ENCODE assay signal across 8 cellular contexts in genomic region chr6:36386495-36387439, GRCh38. TPM values are rescaled to one million over a fixed set of nuclear protein-coding genes. Genes with fewer than 3 reads are reported as not detected.
DNase-seq lines count a peak whose midpoint lies in the region; ATAC-seq, FAIRE-seq and TF ChIP-seq lines count a peak whose summit lies in the region.

No MANE protein-coding gene starts in this region.

- ATAC-seq in GM19328 (IDR thresholded peaks at IDR 0.05; ENCODE audit: unreplicated experiment) = no peak

- intact Hi-C loops in mammary epithelial cell (cut with micrococcal nuclease) = loop anchor here (2.0 kb wide), 1 partner anchor 36 kb away; no protein-coding TSS in a partner anchor

- no peak for DNase-seq in GM12891 (ENCODE audit: insufficient read length, low spot score)
- peak; percentile 22 for DNase-seq in RPMI8226
- peak; percentile 68 for DNase-seq in mammary epithelial cell
- peak; percentile 21 for DNase-seq in inferior parietal cortex (ENCODE audit: extremely low spot score)
- DNase-seq in small intestine = peak; percentile 79
- DNase-seq in occipital lobe (lab: John Stamatoyannopoulos, UW) = no peak

- no peaks in the 10 kb centered on the region for H3K79me2 ChIP-seq in ACC112 (ENCODE audit: control insufficient read depth, insufficient read depth, low read length, unreplicated experiment)
- no peaks in the 10 kb centered on the region for H3K79me2 ChIP-seq in mammary epithelial cell (ENCODE audit: insufficient read depth, low read length)

- WGBS in mammary epithelial cell (ENCODE audit: low coverage, missing lambda C conversion rate) = 4% methylated on average over 26 of the region's 33 CpGs
- 1 to 2% (median 1%) methylated on average over 33 of the region's 33 CpGs for WGBS in small intestine, 3 donors

- CTCF ChIA-PET in mammary epithelial cell (lab: Charles Lee; ENCODE audit: low non-redundant PET) = interaction anchor here (0.7 kb wide), 1 partner anchor 17 kb away, joined by 5 read pairs; no protein-coding TSS in a partner anchor

- H3K4me1 ChIP-seq in ACC112 (ENCODE audit: control insufficient read depth, insufficient read depth, low read length, unreplicated experiment) (peaks cover 10% of the 10 kb centered on the region), mammary epithelial cell (ENCODE audit: insufficient read depth, low read length) (peaks cover 11% of the 10 kb centered on the region), small intestine (ENCODE audit: control insufficient read depth in 2 of 2, insufficient read depth in 1 of 2, low read depth in 1 of 2, low read length in 1 of 2) (no peaks in the 10 kb centered on the region)

- H3K27me3 ChIP-seq in ACC112 (ENCODE audit: insufficient read depth, low read length) = no peaks in the 10 kb centered on the region
- no peaks in the 10 kb centered on the region for H3K27me3 ChIP-seq in mammary epithelial cell (ENCODE audit: insufficient read depth, low read length)
- no peaks in the 10 kb centered on the region for H3K27me3 ChIP-seq in small intestine (ENCODE audit: control insufficient read depth in 2 of 2, insufficient read depth in 2 of 2, low read length in 2 of 2)

- peak overlapping the region; percentile 74 for H3K27ac ChIP-seq in ACC112 (ENCODE audit: low read depth, low read length)
- no peak overlapping the region for H3K27ac ChIP-seq in mammary epithelial cell (ENCODE audit: insufficient read depth, low read depth, low read length)
- H3K27ac ChIP-seq in small intestine (ENCODE audit: low read depth in 1 of 2, low read length in 1 of 2) = peak overlapping the region; percentile 87 to 88

- no peaks in the 10 kb centered on the region for H4K20me1 ChIP-seq in mammary epithelial cell (ENCODE audit: insufficient read depth, low read length)

- FAIRE-seq in GM12891 (lab: Jason Lieb, UNC) (peak; percentile 67), small intestine (lab: Jason Lieb, UNC) (no peak)

- TF ChIP-seq POLR2A in GM12891 (IDR thresholded peaks at IDR 0.05; ENCODE audit: low read depth, low read length) = no peak

- H3K36me3 ChIP-seq in ACC112 (ENCODE audit: insufficient read depth, low read length) = no peaks in the 10 kb centered on the region
- H3K36me3 ChIP-seq in mammary epithelial cell (ENCODE audit: insufficient read depth, low read length) = no peaks in the 10 kb centered on the region
- H3K36me3 ChIP-seq in small intestine (ENCODE audit: control insufficient read depth in 2 of 2, insufficient read depth in 2 of 2, low read length in 2 of 2) = no peaks in the 10 kb centered on the region

- peak overlapping the region; percentile 78 for H2AFZ ChIP-seq in ACC112 (ENCODE audit: low read length, unreplicated experiment)
- peak overlapping the region; percentile 99 for H2AFZ ChIP-seq in mammary epithelial cell (ENCODE audit: low read depth, low read length)

- dilution Hi-C loops in mammary epithelial cell (cut with HindIII; ENCODE audit: low sequenced_read_pairs) = no loop called here

- H3K4me3 ChIP-seq in ACC112 (ENCODE audit: low read depth, low read length) (peak overlapping the region; percentile 83), mammary epithelial cell (replicated peaks in 1 of 3; ENCODE audit: insufficient read depth in 1 of 3, low read depth in 2 of 3, low read length in 3 of 3) (peak overlapping the region; percentile 40 to 60 (median 54)), small intestine (ENCODE audit: low read depth in 1 of 2, low read length in 2 of 2) (peak overlapping the region; percentile 43 to 54)

- no TSS peak for BruUV-seq in mammary epithelial cell (replicated peaks; lab: Mats Ljungman, UMichigan)

- H3K4me2 ChIP-seq in mammary epithelial cell (ENCODE audit: insufficient read depth, low read depth, low read length) = peak overlapping the region; percentile 100

- peak in 1 of 2 donors; percentile 9 for TF ChIP-seq CTCF in mammary epithelial cell (conservative IDR thresholded peaks at IDR 0.05 in 1 of 2, IDR thresholded peaks at IDR 0.05 in 1 of 2; ENCODE audit: extremely low read depth in 1 of 2, insufficient read depth in 1 of 2, low read depth in 1 of 2, low read length in 2 of 2)

- in situ Hi-C loops in mammary epithelial cell (cut with MboI; ENCODE audit: low sequenced_read_pairs in 2 of 2) = no loop called here

- no peaks in the 10 kb centered on the region for H3K9me3 ChIP-seq in mammary epithelial cell (replicated peaks; ENCODE audit: insufficient read depth, low read length)
- no peaks in the 10 kb centered on the region for H3K9me3 ChIP-seq in small intestine (ENCODE audit: control insufficient read depth, low read depth)

- H3K9ac ChIP-seq in mammary epithelial cell (ENCODE audit: insufficient read depth, low read length) = peak overlapping the region; percentile 49

TF ChIP-seq in GM12891, 5 proteins besides CTCF, POLR2A, EP300 and RAD21:
- 0 out of 2 replicates have a peak, but pooled peaks have one; percentile 26 for TF ChIP-seq SPI1 (IDR thresholded peaks at IDR 0.05; ENCODE audit: low read depth, low read length)
- TF ChIP-seq POU2F2 (IDR thresholded peaks at IDR 0.05; ENCODE audit: low read depth, low read length) = no peak
- TF ChIP-seq TAF1 (IDR thresholded peaks at IDR 0.05; ENCODE audit: low read depth, low read length) = no peak

RNA-seq across cellular contexts. Expression of gene ETV7, which starts 0.7 kb away (rescaled TPM):
- 4.7 TPM for polyA plus RNA-seq in GM12891 (2012; ENCODE audit: low read depth, missing spikeins)
- total RNA-seq in mammary epithelial cell (1 to 10 TPM in 1 of 2 donors, under 1 TPM in 1; 0.64 to 1.0 TPM), occipital lobe (not detected)
- polyA plus RNA-seq in mammary epithelial cell (0.78 TPM), small intestine (10 to 100 TPM; 12.5 to 26.2 (median 19.5) TPM)
- not detected for polyA minus RNA-seq in mammary epithelial cell

RNA-seq across cellular contexts. Expression of gene BNIP5, which starts 50.1 kb away (rescaled TPM):
- 0.12 TPM for polyA plus RNA-seq in GM12891 (2012; ENCODE audit: low read depth, missing spikeins)
- not detected for total RNA-seq in mammary epithelial cell
- polyA plus RNA-seq in mammary epithelial cell = not detected
- not detected for polyA minus RNA-seq in mammary epithelial cell
- polyA plus RNA-seq in small intestine = 10 to 100 TPM in 2 of 3 donors, 1 to 10 TPM in 1; 2.6 to 26.7 (median 17.2) TPM
- total RNA-seq in occipital lobe = not detected

RNA-seq across cellular contexts. Expression of gene PXT1, which starts 55.9 kb away (rescaled TPM):
- polyA plus RNA-seq in GM12891 (2012; ENCODE audit: low read depth, missing spikeins) = 1.6 TPM
- total RNA-seq in mammary epithelial cell = under 1 TPM; under 0.01 to 0.16 TPM
- polyA plus RNA-seq in mammary epithelial cell = 0.20 TPM
- not detected for polyA minus RNA-seq in mammary epithelial cell
- not detected for polyA plus RNA-seq in small intestine
- total RNA-seq in occipital lobe = not detected

RNA-seq across cellular contexts. Expression of gene KCTD20, which starts 56.0 kb away (rescaled TPM):
- 29.7 TPM for polyA plus RNA-seq in GM12891 (2012; ENCODE audit: low read depth, missing spikeins)
- total RNA-seq in mammary epithelial cell (10 to 100 TPM; 18.0 to 31.8 TPM), occipital lobe (79.9 TPM)
- polyA plus RNA-seq in mammary epithelial cell (12.8 TPM), small intestine (10 to 100 TPM; 13.8 to 17.9 (median 17.4) TPM)
- 30.0 TPM for polyA minus RNA-seq in mammary epithelial cell

Comparison
In these comparisons a context has a peak if more than half of its experiments do, and no peak if none do; other contexts are left out.
1. DNase-seq: peak in RPMI8226 (single experiment), mammary epithelial cell (single experiment), inferior parietal cortex (single experiment) and small intestine (single experiment); none in GM12891 (single experiment) and occipital lobe (single experiment).
2. Peak in every context shown above with its lines, with median percentiles within 50 percentile points of each other: H3K4me3 ChIP-seq.